1 cellular context compared by ENCODE assay signal in the genomic region with DNA sequence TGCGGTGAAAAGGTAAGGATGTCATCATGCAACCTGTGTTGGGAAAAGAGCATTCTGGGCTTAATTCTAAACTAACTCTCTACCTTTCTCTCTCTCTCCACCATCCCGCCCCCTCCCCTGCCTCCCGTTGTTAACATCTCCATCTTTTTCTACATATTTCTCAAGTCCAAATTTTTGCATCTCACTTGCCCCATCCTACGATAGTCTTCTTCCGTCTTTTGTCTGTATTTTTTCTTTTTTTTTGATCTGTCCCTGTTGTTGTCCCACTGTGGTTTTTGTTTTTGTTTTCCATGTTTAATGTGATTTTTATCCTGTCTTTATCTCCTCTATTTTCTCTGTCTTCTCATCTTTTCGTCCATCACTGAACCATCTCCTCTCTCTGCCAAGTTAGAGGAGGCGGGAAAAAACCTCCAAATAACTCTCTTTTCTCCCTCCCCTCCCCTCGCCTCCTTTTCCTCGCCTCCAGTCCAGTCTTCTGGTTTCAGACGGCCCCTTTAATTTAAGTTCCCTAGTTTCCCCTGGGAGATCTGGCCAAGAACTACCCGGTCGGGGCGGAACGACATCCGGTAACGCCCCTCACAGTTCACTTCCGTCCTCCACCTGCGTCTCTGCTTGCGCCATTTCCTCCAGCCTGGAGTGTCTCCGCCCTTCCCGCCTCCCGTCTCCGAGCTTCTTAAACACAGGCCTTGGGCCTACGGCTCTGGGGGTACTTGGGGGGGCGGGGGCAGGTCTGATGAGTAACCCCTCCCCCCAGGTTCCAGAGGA.
TF ChIP-seq lines count a peak whose summit lies in the region.

A gene with protein sequence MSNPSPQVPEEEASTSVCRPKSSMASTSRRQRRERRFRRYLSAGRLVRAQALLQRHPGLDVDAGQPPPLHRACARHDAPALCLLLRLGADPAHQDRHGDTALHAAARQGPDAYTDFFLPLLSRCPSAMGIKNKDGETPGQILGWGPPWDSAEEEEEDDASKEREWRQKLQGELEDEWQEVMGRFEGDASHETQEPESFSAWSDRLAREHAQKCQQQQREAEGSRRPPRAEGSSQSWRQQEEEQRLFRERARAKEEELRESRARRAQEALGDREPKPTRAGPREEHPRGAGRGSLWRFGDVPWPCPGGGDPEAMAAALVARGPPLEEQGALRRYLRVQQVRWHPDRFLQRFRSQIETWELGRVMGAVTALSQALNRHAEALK (plus strand): TSS at position 647 of the 765 bp plus-strand sequence. CDS start 87 bp downstream, at position 734.

TF ChIP-seq in HepG2, 621 proteins besides CTCF, POLR2A, EP300 and RAD21 (continued from another document and continues in another):
- TF ChIP-seq, protein P1, sequence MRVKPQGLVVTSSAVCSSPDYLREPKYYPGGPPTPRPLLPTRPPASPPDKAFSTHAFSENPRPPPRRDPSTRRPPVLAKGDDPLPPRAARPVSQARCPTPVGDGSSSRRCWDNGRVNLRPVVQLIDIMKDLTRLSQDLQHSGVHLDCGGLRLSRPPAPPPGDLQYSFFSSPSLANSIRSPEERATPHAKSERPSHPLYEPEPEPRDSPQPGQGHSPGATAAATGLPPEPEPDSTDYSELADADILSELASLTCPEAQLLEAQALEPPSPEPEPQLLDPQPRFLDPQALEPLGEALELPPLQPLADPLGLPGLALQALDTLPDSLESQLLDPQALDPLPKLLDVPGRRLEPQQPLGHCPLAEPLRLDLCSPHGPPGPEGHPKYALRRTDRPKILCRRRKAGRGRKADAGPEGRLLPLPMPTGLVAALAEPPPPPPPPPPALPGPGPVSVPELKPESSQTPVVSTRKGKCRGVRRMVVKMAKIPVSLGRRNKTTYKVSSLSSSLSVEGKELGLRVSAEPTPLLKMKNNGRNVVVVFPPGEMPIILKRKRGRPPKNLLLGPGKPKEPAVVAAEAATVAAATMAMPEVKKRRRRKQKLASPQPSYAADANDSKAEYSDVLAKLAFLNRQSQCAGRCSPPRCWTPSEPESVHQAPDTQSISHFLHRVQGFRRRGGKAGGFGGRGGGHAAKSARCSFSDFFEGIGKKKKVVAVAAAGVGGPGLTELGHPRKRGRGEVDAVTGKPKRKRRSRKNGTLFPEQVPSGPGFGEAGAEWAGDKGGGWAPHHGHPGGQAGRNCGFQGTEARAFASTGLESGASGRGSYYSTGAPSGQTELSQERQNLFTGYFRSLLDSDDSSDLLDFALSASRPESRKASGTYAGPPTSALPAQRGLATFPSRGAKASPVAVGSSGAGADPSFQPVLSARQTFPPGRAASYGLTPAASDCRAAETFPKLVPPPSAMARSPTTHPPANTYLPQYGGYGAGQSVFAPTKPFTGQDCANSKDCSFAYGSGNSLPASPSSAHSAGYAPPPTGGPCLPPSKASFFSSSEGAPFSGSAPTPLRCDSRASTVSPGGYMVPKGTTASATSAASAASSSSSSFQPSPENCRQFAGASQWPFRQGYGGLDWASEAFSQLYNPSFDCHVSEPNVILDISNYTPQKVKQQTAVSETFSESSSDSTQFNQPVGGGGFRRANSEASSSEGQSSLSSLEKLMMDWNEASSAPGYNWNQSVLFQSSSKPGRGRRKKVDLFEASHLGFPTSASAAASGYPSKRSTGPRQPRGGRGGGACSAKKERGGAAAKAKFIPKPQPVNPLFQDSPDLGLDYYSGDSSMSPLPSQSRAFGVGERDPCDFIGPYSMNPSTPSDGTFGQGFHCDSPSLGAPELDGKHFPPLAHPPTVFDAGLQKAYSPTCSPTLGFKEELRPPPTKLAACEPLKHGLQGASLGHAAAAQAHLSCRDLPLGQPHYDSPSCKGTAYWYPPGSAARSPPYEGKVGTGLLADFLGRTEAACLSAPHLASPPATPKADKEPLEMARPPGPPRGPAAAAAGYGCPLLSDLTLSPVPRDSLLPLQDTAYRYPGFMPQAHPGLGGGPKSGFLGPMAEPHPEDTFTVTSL (CRISPR knock-in tag; IDR thresholded peaks at IDR 0.05; ENCODE audit: borderline replicate concordance), result no peak
- no peak for TF ChIP-seq SETDB1 (CRISPR knock-in tag; IDR thresholded peaks at IDR 0.05; ENCODE audit: borderline replicate concordance)
- no peak for TF ChIP-seq ZNF326 (CRISPR knock-in tag; IDR thresholded peaks at IDR 0.05; ENCODE audit: borderline replicate concordance)
- TF ChIP-seq ZNF768 (CRISPR knock-in tag; IDR thresholded peaks at IDR 0.05), result no peak
- TF ChIP-seq, protein P2, sequence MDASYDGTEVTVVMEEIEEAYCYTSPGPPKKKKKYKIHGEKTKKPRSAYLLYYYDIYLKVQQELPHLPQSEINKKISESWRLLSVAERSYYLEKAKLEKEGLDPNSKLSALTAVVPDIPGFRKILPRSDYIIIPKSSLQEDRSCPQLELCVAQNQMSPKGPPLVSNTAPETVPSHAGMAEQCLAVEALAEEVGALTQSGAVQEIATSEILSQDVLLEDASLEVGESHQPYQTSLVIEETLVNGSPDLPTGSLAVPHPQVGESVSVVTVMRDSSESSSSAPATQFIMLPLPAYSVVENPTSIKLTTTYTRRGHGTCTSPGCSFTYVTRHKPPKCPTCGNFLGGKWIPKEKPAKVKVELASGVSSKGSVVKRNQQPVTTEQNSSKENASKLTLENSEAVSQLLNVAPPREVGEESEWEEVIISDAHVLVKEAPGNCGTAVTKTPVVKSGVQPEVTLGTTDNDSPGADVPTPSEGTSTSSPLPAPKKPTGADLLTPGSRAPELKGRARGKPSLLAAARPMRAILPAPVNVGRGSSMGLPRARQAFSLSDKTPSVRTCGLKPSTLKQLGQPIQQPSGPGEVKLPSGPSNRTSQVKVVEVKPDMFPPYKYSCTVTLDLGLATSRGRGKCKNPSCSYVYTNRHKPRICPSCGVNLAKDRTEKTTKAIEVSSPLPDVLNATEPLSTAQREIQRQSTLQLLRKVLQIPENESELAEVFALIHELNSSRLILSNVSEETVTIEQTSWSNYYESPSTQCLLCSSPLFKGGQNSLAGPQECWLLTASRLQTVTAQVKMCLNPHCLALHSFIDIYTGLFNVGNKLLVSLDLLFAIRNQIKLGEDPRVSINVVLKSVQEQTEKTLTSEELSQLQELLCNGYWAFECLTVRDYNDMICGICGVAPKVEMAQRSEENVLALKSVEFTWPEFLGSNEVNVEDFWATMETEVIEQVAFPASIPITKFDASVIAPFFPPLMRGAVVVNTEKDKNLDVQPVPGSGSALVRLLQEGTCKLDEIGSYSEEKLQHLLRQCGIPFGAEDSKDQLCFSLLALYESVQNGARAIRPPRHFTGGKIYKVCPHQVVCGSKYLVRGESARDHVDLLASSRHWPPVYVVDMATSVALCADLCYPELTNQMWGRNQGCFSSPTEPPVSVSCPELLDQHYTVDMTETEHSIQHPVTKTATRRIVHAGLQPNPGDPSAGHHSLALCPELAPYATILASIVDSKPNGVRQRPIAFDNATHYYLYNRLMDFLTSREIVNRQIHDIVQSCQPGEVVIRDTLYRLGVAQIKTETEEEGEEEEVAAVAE (CRISPR knock-in tag; IDR thresholded peaks at IDR 0.05; ENCODE audit: borderline replicate concordance), result peak; percentile 55; the same call in 1 of the 2 replicates
- TF ChIP-seq ZNF274 (CRISPR knock-in tag; IDR thresholded peaks at IDR 0.05), result no peak
- no peak for TF ChIP-seq ZNF496 (CRISPR knock-in tag; IDR thresholded peaks at IDR 0.05; ENCODE audit: insufficient replicate concordance)
- TF ChIP-seq MTF2 (CRISPR knock-in tag; IDR thresholded peaks at IDR 0.05; ENCODE audit: borderline replicate concordance), result no peak
- no peak for TF ChIP-seq ZFP36 (IDR thresholded peaks at IDR 0.05; ENCODE audit: borderline replicate concordance, low read depth, low read length, partially characterized antibody)
- TF ChIP-seq STAT5B (CRISPR knock-in tag; IDR thresholded peaks at IDR 0.05), result no peak; the same call in 1 of the 2 replicates
- TF ChIP-seq, protein P3, sequence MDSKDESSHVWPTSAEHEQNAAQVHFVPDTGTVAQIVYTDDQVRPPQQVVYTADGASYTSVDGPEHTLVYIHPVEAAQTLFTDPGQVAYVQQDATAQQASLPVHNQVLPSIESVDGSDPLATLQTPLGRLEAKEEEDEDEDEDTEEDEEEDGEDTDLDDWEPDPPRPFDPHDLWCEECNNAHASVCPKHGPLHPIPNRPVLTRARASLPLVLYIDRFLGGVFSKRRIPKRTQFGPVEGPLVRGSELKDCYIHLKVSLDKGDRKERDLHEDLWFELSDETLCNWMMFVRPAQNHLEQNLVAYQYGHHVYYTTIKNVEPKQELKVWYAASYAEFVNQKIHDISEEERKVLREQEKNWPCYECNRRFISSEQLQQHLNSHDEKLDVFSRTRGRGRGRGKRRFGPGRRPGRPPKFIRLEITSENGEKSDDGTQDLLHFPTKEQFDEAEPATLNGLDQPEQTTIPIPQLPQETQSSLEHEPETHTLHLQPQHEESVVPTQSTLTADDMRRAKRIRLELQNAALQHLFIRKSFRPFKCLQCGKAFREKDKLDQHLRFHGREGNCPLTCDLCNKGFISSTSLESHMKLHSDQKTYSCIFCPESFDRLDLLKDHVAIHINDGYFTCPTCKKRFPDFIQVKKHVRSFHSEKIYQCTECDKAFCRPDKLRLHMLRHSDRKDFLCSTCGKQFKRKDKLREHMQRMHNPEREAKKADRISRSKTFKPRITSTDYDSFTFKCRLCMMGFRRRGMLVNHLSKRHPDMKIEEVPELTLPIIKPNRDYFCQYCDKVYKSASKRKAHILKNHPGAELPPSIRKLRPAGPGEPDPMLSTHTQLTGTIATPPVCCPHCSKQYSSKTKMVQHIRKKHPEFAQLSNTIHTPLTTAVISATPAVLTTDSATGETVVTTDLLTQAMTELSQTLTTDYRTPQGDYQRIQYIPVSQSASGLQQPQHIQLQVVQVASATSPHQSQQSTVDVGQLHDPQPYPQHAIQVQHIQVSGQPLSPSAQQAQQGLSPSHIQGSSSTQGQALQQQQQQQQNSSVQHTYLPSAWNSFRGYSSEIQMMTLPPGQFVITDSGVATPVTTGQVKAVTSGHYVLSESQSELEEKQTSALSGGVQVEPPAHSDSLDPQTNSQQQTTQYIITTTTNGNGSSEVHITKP (CRISPR knock-in tag; IDR thresholded peaks at IDR 0.05; ENCODE audit: low read depth), result peak; percentile 37; the same call in 1 of the 2 replicates
- peak; percentile 96 for TF ChIP-seq THAP11 (CRISPR knock-in tag; IDR thresholded peaks at IDR 0.05)
- peak; percentile 34; the same call in 1 of the 2 replicates for TF ChIP-seq SIX1 (CRISPR knock-in tag; IDR thresholded peaks at IDR 0.05; ENCODE audit: borderline replicate concordance)
- TF ChIP-seq MIER2 (CRISPR knock-in tag; IDR thresholded peaks at IDR 0.05), result peak; percentile 64; the same call in 1 of the 2 replicates
- TF ChIP-seq ISX (CRISPR knock-in tag; conservative IDR thresholded peaks at IDR 0.05), result no peak
- peak; percentile 88 for TF ChIP-seq ZBTB3 (CRISPR knock-in tag; IDR thresholded peaks at IDR 0.05; ENCODE audit: borderline replicate concordance, low read depth)
- peak; percentile 63; the same call in 1 of the 2 replicates for TF ChIP-seq ZNF772 (CRISPR knock-in tag; IDR thresholded peaks at IDR 0.05)
- peak; percentile 86; the same call in 1 of the 2 replicates for TF ChIP-seq ZNF788 (CRISPR knock-in tag; IDR thresholded peaks at IDR 0.05; ENCODE audit: borderline replicate concordance)
- no peak for TF ChIP-seq KDM1A (CRISPR knock-in tag; IDR thresholded peaks at IDR 0.05)
- TF ChIP-seq, protein P4, sequence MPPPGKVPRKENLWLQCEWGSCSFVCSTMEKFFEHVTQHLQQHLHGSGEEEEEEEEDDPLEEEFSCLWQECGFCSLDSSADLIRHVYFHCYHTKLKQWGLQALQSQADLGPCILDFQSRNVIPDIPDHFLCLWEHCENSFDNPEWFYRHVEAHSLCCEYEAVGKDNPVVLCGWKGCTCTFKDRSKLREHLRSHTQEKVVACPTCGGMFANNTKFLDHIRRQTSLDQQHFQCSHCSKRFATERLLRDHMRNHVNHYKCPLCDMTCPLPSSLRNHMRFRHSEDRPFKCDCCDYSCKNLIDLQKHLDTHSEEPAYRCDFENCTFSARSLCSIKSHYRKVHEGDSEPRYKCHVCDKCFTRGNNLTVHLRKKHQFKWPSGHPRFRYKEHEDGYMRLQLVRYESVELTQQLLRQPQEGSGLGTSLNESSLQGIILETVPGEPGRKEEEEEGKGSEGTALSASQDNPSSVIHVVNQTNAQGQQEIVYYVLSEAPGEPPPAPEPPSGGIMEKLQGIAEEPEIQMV (CRISPR knock-in tag; IDR thresholded peaks at IDR 0.05; ENCODE audit: low read depth), result no peak
- TF ChIP-seq, protein P5, sequence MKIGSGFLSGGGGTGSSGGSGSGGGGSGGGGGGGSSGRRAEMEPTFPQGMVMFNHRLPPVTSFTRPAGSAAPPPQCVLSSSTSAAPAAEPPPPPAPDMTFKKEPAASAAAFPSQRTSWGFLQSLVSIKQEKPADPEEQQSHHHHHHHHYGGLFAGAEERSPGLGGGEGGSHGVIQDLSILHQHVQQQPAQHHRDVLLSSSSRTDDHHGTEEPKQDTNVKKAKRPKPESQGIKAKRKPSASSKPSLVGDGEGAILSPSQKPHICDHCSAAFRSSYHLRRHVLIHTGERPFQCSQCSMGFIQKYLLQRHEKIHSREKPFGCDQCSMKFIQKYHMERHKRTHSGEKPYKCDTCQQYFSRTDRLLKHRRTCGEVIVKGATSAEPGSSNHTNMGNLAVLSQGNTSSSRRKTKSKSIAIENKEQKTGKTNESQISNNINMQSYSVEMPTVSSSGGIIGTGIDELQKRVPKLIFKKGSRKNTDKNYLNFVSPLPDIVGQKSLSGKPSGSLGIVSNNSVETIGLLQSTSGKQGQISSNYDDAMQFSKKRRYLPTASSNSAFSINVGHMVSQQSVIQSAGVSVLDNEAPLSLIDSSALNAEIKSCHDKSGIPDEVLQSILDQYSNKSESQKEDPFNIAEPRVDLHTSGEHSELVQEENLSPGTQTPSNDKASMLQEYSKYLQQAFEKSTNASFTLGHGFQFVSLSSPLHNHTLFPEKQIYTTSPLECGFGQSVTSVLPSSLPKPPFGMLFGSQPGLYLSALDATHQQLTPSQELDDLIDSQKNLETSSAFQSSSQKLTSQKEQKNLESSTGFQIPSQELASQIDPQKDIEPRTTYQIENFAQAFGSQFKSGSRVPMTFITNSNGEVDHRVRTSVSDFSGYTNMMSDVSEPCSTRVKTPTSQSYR (CRISPR knock-in tag; IDR thresholded peaks at IDR 0.05; ENCODE audit: borderline replicate concordance), result peak; percentile 59; the same call in 1 of the 2 replicates
- no peak for TF ChIP-seq GLI4 (CRISPR knock-in tag; IDR thresholded peaks at IDR 0.05; ENCODE audit: borderline replicate concordance)
- peak; percentile 54; the same call in 1 of the 2 replicates for TF ChIP-seq NFKBIZ (CRISPR knock-in tag; IDR thresholded peaks at IDR 0.05)
- TF ChIP-seq TGIF2 (CRISPR knock-in tag; IDR thresholded peaks at IDR 0.05), result 0 out of 2 replicates have a peak, but pooled peaks have one; percentile 22
- TF ChIP-seq ZNF781 (CRISPR knock-in tag; IDR thresholded peaks at IDR 0.05; ENCODE audit: borderline replicate concordance, not compliant biosample characterization), result no peak
- no peak for TF ChIP-seq ZNF296 (CRISPR knock-in tag; conservative IDR thresholded peaks at IDR 0.05)
- no peak; the same call in 1 of the 2 replicates for TF ChIP-seq KLF15 (CRISPR knock-in tag; IDR thresholded peaks at IDR 0.05; ENCODE audit: borderline replicate concordance)
- peak; percentile 92; the same call in 1 of the 2 replicates for TF ChIP-seq FOXK1 (CRISPR knock-in tag; IDR thresholded peaks at IDR 0.05; ENCODE audit: borderline replicate concordance, low read depth)
- TF ChIP-seq, protein P6, sequence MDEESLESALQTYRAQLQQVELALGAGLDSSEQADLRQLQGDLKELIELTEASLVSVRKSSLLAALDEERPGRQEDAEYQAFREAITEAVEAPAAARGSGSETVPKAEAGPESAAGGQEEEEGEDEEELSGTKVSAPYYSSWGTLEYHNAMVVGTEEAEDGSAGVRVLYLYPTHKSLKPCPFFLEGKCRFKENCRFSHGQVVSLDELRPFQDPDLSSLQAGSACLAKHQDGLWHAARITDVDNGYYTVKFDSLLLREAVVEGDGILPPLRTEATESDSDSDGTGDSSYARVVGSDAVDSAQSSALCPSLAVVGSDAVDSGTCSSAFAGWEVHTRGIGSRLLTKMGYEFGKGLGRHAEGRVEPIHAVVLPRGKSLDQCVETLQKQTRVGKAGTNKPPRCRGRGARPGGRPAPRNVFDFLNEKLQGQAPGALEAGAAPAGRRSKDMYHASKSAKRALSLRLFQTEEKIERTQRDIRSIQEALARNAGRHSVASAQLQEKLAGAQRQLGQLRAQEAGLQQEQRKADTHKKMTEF (CRISPR knock-in tag; IDR thresholded peaks at IDR 0.05), result peak; percentile 57
- no peak; the same call in 1 of the 2 replicates for TF ChIP-seq ZNF333 (CRISPR knock-in tag; IDR thresholded peaks at IDR 0.05; ENCODE audit: borderline replicate concordance)
- TF ChIP-seq XBP1 (CRISPR knock-in tag; IDR thresholded peaks at IDR 0.05), result no peak
- no peak for TF ChIP-seq ZNF891 (CRISPR knock-in tag; IDR thresholded peaks at IDR 0.05)
